12 cellular contexts compared by ENCODE assay signal in genomic region chr22:24474221-24474620, GRCh38. TPM values are rescaled to one million over a fixed set of nuclear protein-coding genes. Genes with fewer than 3 reads are reported as not detected.
DNase-seq lines count a peak whose midpoint lies in the region; ATAC-seq, FAIRE-seq and TF ChIP-seq lines count a peak whose summit lies in the region.
"Had no signal": no experiment of that assay in that cellular context is flagged by ENCODE, and none has a peak within 500 bp of the region (broad histone marks: within the 10 kb centered on the region; RNA-seq: fewer than 3 reads in every experiment).

No MANE protein-coding gene starts in this region.

- peaks cover 0 to 22% of the 10 kb centered on the region in 2 donors for H3K4me1 ChIP-seq in left lung

- ATAC-seq in left lung (peak; percentile 64), GM18511 (IDR thresholded peaks at IDR 0.05; ENCODE audit: unreplicated experiment) (no peak), HG03460 (IDR thresholded peaks at IDR 0.05; ENCODE audit: unreplicated experiment) (no peak), HG02884 (IDR thresholded peaks at IDR 0.05; ENCODE audit: unreplicated experiment) (no peak)

- H3K4me3 ChIP-seq in AG04449 (ENCODE audit: low read depth, low read length) (no peak overlapping the region), bronchial epithelial cell (ENCODE audit: low read depth, low read length) (no peak overlapping the region), left lung (no peak overlapping the region)

- H3K27ac ChIP-seq in left lung: peak overlapping the region in 1 of 2 donors; percentile 69

- H3K36me3 ChIP-seq in bronchial epithelial cell (ENCODE audit: control insufficient read depth, insufficient read depth, low read length) (no peaks in the 10 kb centered on the region), left lung (no peaks in the 10 kb centered on the region)

- POLR2A ChIA-PET in AG04449 (lab: Yijun Ruan, JAX): interaction anchor here (1.1 to 1.9 kb wide), 2 partner anchors 10 to 12 kb away, joined by 3 to 8 read pairs; no protein-coding TSS in a partner anchor

- CTCF ChIA-PET in AG04449 (lab: Yijun Ruan, JAX): interaction anchor here (1.0 to 1.5 kb wide), 8 partner anchors 8 to 56 kb away, joined by 3 to 4 read pairs (median 3); no protein-coding TSS in a partner anchor

- DNase-seq in AG04449 (ENCODE audit: low read depth, low spot score) (peak; percentile 78), HS-27A (ENCODE audit: low read depth) (peak; percentile 91), bronchial epithelial cell (ENCODE audit: low read depth) (peak; percentile 60), left lung (no peak)
- DNase-seq in activated T-cell treated with anti-CD3 and anti-CD28 coated beads, Interleukin-2, amount 50 U/mL, for 48 hours: no peak
- DNase-seq: activated CD4-positive, CD25-positive, alpha-beta regulatory T cell treated with anti-CD3 and anti-CD28 coated beads, Interleukin-2, amount 50 U/mL, for 72 hours; activated naive CD4-positive, alpha-beta T cell treated with anti-CD3 and anti-CD28 coated beads, Interleukin-2, amount 50 U/mL, for 16 hours; CD4-positive, alpha-beta T cell; KBM-7 had no signal

- no peak for FAIRE-seq in bronchial epithelial cell (lab: Jason Lieb, UNC)

- intact Hi-C loops in left lung (cut with DNase I): no loop called here

- TF ChIP-seq CTCF in AG04449 (IDR thresholded peaks at IDR 0.05; ENCODE audit: insufficient read depth, low read length, missing control alignments) (no peak), bronchial epithelial cell (IDR thresholded peaks at IDR 0.05; ENCODE audit: insufficient read depth, low read length, severe bottlenecking) (no peak), left lung (IDR thresholded peaks at IDR 0.05) (no peak)

- H3K9me3 ChIP-seq in left lung: no peaks in the 10 kb centered on the region

- H3K27me3 ChIP-seq in bronchial epithelial cell (ENCODE audit: control insufficient read depth, insufficient read depth, low read length) (no peaks in the 10 kb centered on the region), left lung (no peaks in the 10 kb centered on the region)

RNA-seq across cellular contexts. Expression of gene UPB1, which starts 20.9 kb away (rescaled TPM):
- not detected in 2 replicates for total RNA-seq in bronchial epithelial cell
- 1 to 10 TPM in 1 of 2 donors, under 1 TPM in 1; 0.50 to 2.2 TPM for total RNA-seq in left lung

RNA-seq across cellular contexts. Expression of gene ADORA2A, which starts 46.8 kb away (rescaled TPM):
- under 0.01 and 0.77 TPM in 2 replicates for total RNA-seq in bronchial epithelial cell
- 10 to 100 TPM; 11.5 to 16.8 TPM for total RNA-seq in left lung

Comparison
In these comparisons a context has a peak if more than half of its experiments do, and no peak if none do; other contexts are left out.
1. DNase-seq: peak in AG04449 (single experiment), HS-27A (single experiment) and bronchial epithelial cell (single experiment); none in left lung (0 of 2) and activated T-cell treated with anti-CD3 and anti-CD28 coated beads, Interleukin-2, amount 50 U/mL, for 48 hours (0 of 2).